ENCODE assay signal across 7 cellular contexts in genomic region chr2:63841254-63842022, GRCh38. TPM values are rescaled to one million over a fixed set of nuclear protein-coding genes. Genes with fewer than 3 reads are reported as not detected.
DNase-seq lines count a peak whose midpoint lies in the region; ATAC-seq and TF ChIP-seq lines count a peak whose summit lies in the region.

TSS of gene UGP2 (plus strand) at chr2:63841896. CDS start at chr2:63842186, 290 bp downstream.

- peaks cover 0 to 55% (median 21%) of the 10 kb centered on the region in 4 donors for H3K4me1 ChIP-seq in sigmoid colon

- WGBS in sigmoid colon, 2 donors, result 0 to 1% methylated on average over 59 of the region's 59 CpGs

- H3K27ac ChIP-seq in sigmoid colon, result peak within 1 kb of the TSS; percentile 93 to 100 (median 98)

- H3K27me3 ChIP-seq in sigmoid colon, result no peaks in the 10 kb centered on the region

- peak; percentile 72 for ATAC-seq in GM18502 (IDR thresholded peaks at IDR 0.05; ENCODE audit: poor library complexity, unreplicated experiment)
- peak; percentile 61 for ATAC-seq in HG02970 (IDR thresholded peaks at IDR 0.05; ENCODE audit: low FRiP score, unreplicated experiment)

- DNase-seq in NCI-H2029 treated with DMSO at 0.1 percent for 48 hours (lab: John Stamatoyannopoulos, UW) (peak; percentile 66), T-helper 9 cell (peak; percentile 74), astrocyte of the cerebellum (ENCODE audit: low read depth) (peak; percentile 79), hippocampal formation (lab: John Stamatoyannopoulos, UW) (peak; percentile 65 to 78), sigmoid colon (peak; percentile 96)

- TF ChIP-seq EP300 in sigmoid colon (IDR thresholded peaks at IDR 0.05), result no peak

- TF ChIP-seq CTCF in astrocyte of the cerebellum (IDR thresholded peaks at IDR 0.05; ENCODE audit: low read depth, low read length, missing control alignments) (peak; percentile 28), sigmoid colon (IDR thresholded peaks at IDR 0.05) (no peak)

- no peaks in the 10 kb centered on the region for H3K36me3 ChIP-seq in sigmoid colon

- H3K4me3 ChIP-seq in astrocyte of the cerebellum (ENCODE audit: low read depth, low read length), result peak within 1 kb of the TSS; percentile 82
- H3K4me3 ChIP-seq in sigmoid colon, result peak within 1 kb of the TSS; percentile 81 to 97 (median 95)

- TF ChIP-seq POLR2A in sigmoid colon (IDR thresholded peaks at IDR 0.05), result peak; percentile 56 to 67

- in situ Hi-C loops in astrocyte of the cerebellum (cut with HindIII; ENCODE audit: low sequenced_read_pairs), result no loop called here

- intact Hi-C loops in sigmoid colon (cut with DNase I), result loop anchor here (5.0 kb wide), 4 partner anchors 46 to 254 kb away; partner anchors contain the start of genes MDH1, VPS54 and WDPCP

- no peaks in the 10 kb centered on the region for H3K9me3 ChIP-seq in sigmoid colon

RNA-seq across cellular contexts. Expression of gene UGP2, which starts in this region (rescaled TPM):
- 100 to 1,000 TPM; 132 to 196 (median 149) TPM for total RNA-seq in sigmoid colon
- 100 to 1,000 TPM; 195 to 809 (median 459) TPM for polyA plus RNA-seq in sigmoid colon

Comparison
In these comparisons a context has a peak if more than half of its experiments do, and no peak if none do; other contexts are left out.
1. Peak in every context shown above with its lines: DNase-seq, ATAC-seq, H3K4me3 ChIP-seq and H3K27ac ChIP-seq.